Comparison of ENCODE assay signal across 1 cellular context in genomic region chr12:57552692-57553321, GRCh38.
A peak's percentile ranks its signal among the peaks of the same experiment; 100 is the strongest.
TF ChIP-seq lines count a peak whose summit lies in the region.

No MANE protein-coding gene starts in this region.

TF ChIP-seq in HEK293, 187 proteins besides CTCF, POLR2A, EP300 and RAD21 (continued from another document):
- TF ChIP-seq ZNF398 (tag by site-specific recombination; IDR thresholded peaks at IDR 0.05): peak; percentile 14; the same call in 1 of the 2 replicates
- TF ChIP-seq EGR2 (tag by site-specific recombination; IDR thresholded peaks at IDR 0.05; ENCODE audit: low read depth): peak; percentile 29; the same call in 1 of the 2 replicates
